17 cellular contexts compared by ENCODE assay signal in the genomic region with DNA sequence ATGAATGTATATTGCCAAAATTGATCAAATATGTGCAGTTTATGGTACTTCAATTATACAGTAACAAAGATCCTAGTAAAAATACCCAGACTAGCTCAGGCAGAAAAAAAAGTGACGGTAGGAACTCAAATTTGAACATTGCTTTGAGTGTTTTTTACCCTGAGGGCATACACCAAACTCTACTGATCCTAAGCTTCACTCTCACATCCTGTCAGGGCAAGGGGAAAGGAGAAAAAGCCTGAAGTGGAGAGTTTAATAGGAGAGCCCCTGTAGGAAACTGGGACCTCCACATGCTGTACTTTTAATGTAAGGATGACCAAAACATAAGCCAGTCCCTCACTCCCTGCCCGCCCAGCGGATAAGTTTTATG. TPM values are rescaled to one million over a fixed set of nuclear protein-coding genes. Genes with fewer than 3 reads are reported as not detected.
DNase-seq lines count a peak whose midpoint lies in the region; ATAC-seq and TF ChIP-seq lines count a peak whose summit lies in the region.
"Had no signal": no experiment of that assay in that cellular context is flagged by ENCODE, and none has a peak within 500 bp of the region (broad histone marks: within the 10 kb centered on the region; RNA-seq: fewer than 3 reads in every experiment).

No MANE protein-coding gene starts in this region.

- ATAC-seq in GM18909 (IDR thresholded peaks at IDR 0.05; ENCODE audit: poor library complexity, unreplicated experiment) = no peak
- ATAC-seq: GM12878 had no signal

- DNase-seq in NCI-H146 (lab: John Stamatoyannopoulos, UW) (peak; percentile 28), NCI-H146 treated with DMSO at 0.1 percent for 48 hours (lab: John Stamatoyannopoulos, UW; ENCODE audit: unreplicated experiment) (no peak), NCI-H69 (lab: John Stamatoyannopoulos, UW) (peak; percentile 35), epithelial cell of esophagus (ENCODE audit: low read depth) (peak; percentile 52), osteocyte (ENCODE audit: extremely low spot score, unreplicated experiment) (no peak), superior temporal gyrus (ENCODE audit: extremely low spot score) (no peak), OCI-M1 (lab: John Stamatoyannopoulos, UW) (no peak)
- DNase-seq: BE2C; Calu3; CD4-positive, alpha-beta memory T cell; MV-4-11; NCI-H1417 treated with DMSO at 0.1 percent for 48 hours; NCI-H2081; NCI-H526 treated with DMSO at 0.1 percent for 48 hours had no signal

- peak overlapping the region; percentile 4 for H3K27ac Mint-ChIP-seq in osteocyte (ENCODE audit: unreplicated experiment)
- H3K27ac Mint-ChIP-seq: CD4-positive, alpha-beta memory T cell; IgD-negative memory B cell had no signal

- H3K4me1 Mint-ChIP-seq in osteocyte (ENCODE audit: unreplicated experiment) = peaks cover 59% of the 10 kb centered on the region

- H3K4me3 ChIP-seq in epithelial cell of esophagus (ENCODE audit: low read length) = no peak overlapping the region
- H3K4me3 ChIP-seq: GM12878 had no signal

- H3K27me3 Mint-ChIP-seq in osteocyte (ENCODE audit: unreplicated experiment) = no peaks in the 10 kb centered on the region

- no peaks in the 10 kb centered on the region for H3K9me3 Mint-ChIP-seq in osteocyte (ENCODE audit: unreplicated experiment)

- no peak overlapping the region for H3K4me3 Mint-ChIP-seq in osteocyte (ENCODE audit: unreplicated experiment)
- H3K4me3 Mint-ChIP-seq: CD4-positive, alpha-beta memory T cell; IgD-negative memory B cell had no signal

- no peaks in the 10 kb centered on the region for H3K36me3 Mint-ChIP-seq in osteocyte (ENCODE audit: unreplicated experiment)
- H3K36me3 Mint-ChIP-seq: CD4-positive, alpha-beta memory T cell; IgD-negative memory B cell had no signal

- TF ChIP-seq CTCF in epithelial cell of esophagus (IDR thresholded peaks at IDR 0.05; ENCODE audit: insufficient read depth, low read depth, low read length, missing control alignments) = no peak
- no peak for TF ChIP-seq CTCF in osteocyte (IDR thresholded peaks at IDR 0.05)

RNA-seq across cellular contexts. Expression of gene GNG12, which starts 59.8 kb away (rescaled TPM):
- total RNA-seq in osteocyte = 99.7 and 100 TPM in 2 replicates
- total RNA-seq: CD4-positive, alpha-beta memory T cell had no signal

Comparison
In these comparisons a context has a peak if more than half of its experiments do, and no peak if none do; other contexts are left out.
1. DNase-seq: peak in NCI-H146 (single experiment), NCI-H69 (single experiment) and epithelial cell of esophagus (single experiment); none in NCI-H146 treated with DMSO at 0.1 percent for 48 hours (single experiment), osteocyte (single experiment), superior temporal gyrus (single experiment) and OCI-M1 (single experiment).